Comparison of ENCODE assay signal across 10 cellular contexts in the genomic region with DNA sequence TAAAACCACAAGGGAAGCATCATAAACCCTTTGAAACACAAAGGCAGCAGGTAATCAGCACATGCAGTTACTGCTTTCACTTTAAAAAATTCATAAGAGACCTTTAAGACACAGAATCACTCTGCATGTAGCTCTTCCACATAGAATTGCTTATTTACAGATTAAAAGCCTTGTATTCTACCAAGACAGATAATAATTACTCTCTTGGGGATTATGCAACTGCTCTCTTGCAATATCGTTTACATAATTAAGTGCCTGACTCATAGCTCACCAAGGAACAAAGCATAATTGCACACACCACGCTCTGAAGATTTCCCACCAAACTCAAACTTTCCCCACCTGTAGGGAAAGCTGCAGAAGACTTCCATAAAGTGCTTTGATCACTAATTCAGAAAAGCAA.
DNase-seq lines count a peak whose midpoint lies in the region; ATAC-seq and TF ChIP-seq lines count a peak whose summit lies in the region.
"Had no signal": no experiment of that assay in that cellular context is flagged by ENCODE, and none has a peak within 500 bp of the region (broad histone marks: within the 10 kb centered on the region; RNA-seq: fewer than 3 reads in every experiment).

No MANE protein-coding gene starts in this region.

- H3K27me3 Mint-ChIP-seq in activated naive CD4-positive, alpha-beta T cell treated with anti-CD3 and anti-CD28 coated beads, Interleukin-2, amount 50 U/mL, for 24 hours: no peaks in the 10 kb centered on the region
- H3K27me3 Mint-ChIP-seq in activated naive CD4-positive, alpha-beta T cell treated with anti-CD3 and anti-CD28 coated beads, Interleukin-2, amount 10 ng/mL, durations not matched to agents 7 days and 5 days: no peaks in the 10 kb centered on the region
- no peaks in the 10 kb centered on the region for H3K27me3 Mint-ChIP-seq in stimulated activated naive B cell treated with anti-CD40 and anti-IgM and Interleukin-4, amounts not matched to agents 10 μg/mL and 1 μg/mL and 100 μg/mL, for 72 hours
- H3K27me3 Mint-ChIP-seq: CD4-positive, alpha-beta T cell had no signal

- no peaks in the 10 kb centered on the region for H3K27me3 ChIP-seq in Peyer's patch
- H3K27me3 ChIP-seq: SJCRH30 had no signal

- no peak overlapping the region for H3K27ac ChIP-seq in Peyer's patch
- H3K27ac ChIP-seq: SJCRH30 had no signal

- TF ChIP-seq POLR2A in erythroblast (IDR thresholded peaks at IDR 0.05; ENCODE audit: low read length) (no peak), Peyer's patch (IDR thresholded peaks at IDR 0.05) (no peak)

- no peaks in the 10 kb centered on the region for H3K36me3 ChIP-seq in Peyer's patch

- no peak for DNase-seq in activated naive CD4-positive, alpha-beta T cell treated with anti-CD3 and anti-CD28 coated beads, Interleukin-2, amount 10 ng/mL, durations not matched to agents 7 days and 5 days
- DNase-seq in NCI-H2171 (lab: John Stamatoyannopoulos, UW) (peak; percentile 58), erythroblast (lab: John Stamatoyannopoulos, UW) (peak; percentile 10 to 24), Peyer's patch (no peak)
- no peak for DNase-seq in stimulated activated naive B cell treated with anti-CD40 and anti-IgM and Interleukin-4, amounts not matched to agents 10 μg/mL and 1 μg/mL and 100 μg/mL, for 72 hours
- DNase-seq: CD4-positive, alpha-beta T cell had no signal

- CTCF ChIA-PET in activated naive CD4-positive, alpha-beta T cell treated with anti-CD3 and anti-CD28 coated beads, Interleukin-2, amount 10 ng/mL, durations not matched to agents 7 days and 5 days (lab: Charles Lee): no interaction called here

- peaks cover 7% of the 10 kb centered on the region for H3K36me3 Mint-ChIP-seq in activated naive CD4-positive, alpha-beta T cell treated with anti-CD3 and anti-CD28 coated beads, Interleukin-2, amount 50 U/mL, for 24 hours
- no peaks in the 10 kb centered on the region for H3K36me3 Mint-ChIP-seq in activated naive CD4-positive, alpha-beta T cell treated with anti-CD3 and anti-CD28 coated beads, Interleukin-2, amount 10 ng/mL, durations not matched to agents 7 days and 5 days
- peaks cover 0 to 5% of the 10 kb centered on the region in 2 donors for H3K36me3 Mint-ChIP-seq in stimulated activated naive B cell treated with anti-CD40 and anti-IgM and Interleukin-4, amounts not matched to agents 10 μg/mL and 1 μg/mL and 100 μg/mL, for 72 hours

- H3K4me3 ChIP-seq in Peyer's patch: no peak overlapping the region
- H3K4me3 ChIP-seq: SJCRH30 had no signal

- no peak for TF ChIP-seq CTCF in Peyer's patch (IDR thresholded peaks at IDR 0.05)

- no peaks in the 10 kb centered on the region for H3K9me3 ChIP-seq in Peyer's patch
- H3K9me3 ChIP-seq: SJCRH30 had no signal

- peaks cover 51% of the 10 kb centered on the region for H3K4me1 Mint-ChIP-seq in activated naive CD4-positive, alpha-beta T cell treated with anti-CD3 and anti-CD28 coated beads, Interleukin-2, amount 50 U/mL, for 24 hours
- H3K4me1 Mint-ChIP-seq in activated naive CD4-positive, alpha-beta T cell treated with anti-CD3 and anti-CD28 coated beads, Interleukin-2, amount 10 ng/mL, durations not matched to agents 7 days and 5 days: peaks cover 3% of the 10 kb centered on the region
- peaks cover 40 to 86% of the 10 kb centered on the region in 2 donors for H3K4me1 Mint-ChIP-seq in stimulated activated naive B cell treated with anti-CD40 and anti-IgM and Interleukin-4, amounts not matched to agents 10 μg/mL and 1 μg/mL and 100 μg/mL, for 72 hours

- ATAC-seq in stimulated activated naive B cell treated with anti-CD40 and anti-IgM and Interleukin-4, amounts not matched to agents 10 μg/mL and 1 μg/mL and 100 μg/mL, for 72 hours (replicated peaks): peak; percentile 53
- ATAC-seq in HG03045 (IDR thresholded peaks at IDR 0.05; ENCODE audit: unreplicated experiment) (no peak), GM18870 (IDR thresholded peaks at IDR 0.05; ENCODE audit: unreplicated experiment) (no peak)

- no peaks in the 10 kb centered on the region for H3K4me1 ChIP-seq in Peyer's patch

- no peak overlapping the region for H3K4me3 Mint-ChIP-seq in activated naive CD4-positive, alpha-beta T cell treated with anti-CD3 and anti-CD28 coated beads, Interleukin-2, amount 50 U/mL, for 24 hours
- no peak overlapping the region for H3K4me3 Mint-ChIP-seq in activated naive CD4-positive, alpha-beta T cell treated with anti-CD3 and anti-CD28 coated beads, Interleukin-2, amount 10 ng/mL, durations not matched to agents 7 days and 5 days
- H3K4me3 Mint-ChIP-seq in stimulated activated naive B cell treated with anti-CD40 and anti-IgM and Interleukin-4, amounts not matched to agents 10 μg/mL and 1 μg/mL and 100 μg/mL, for 72 hours: peak overlapping the region in 1 of 2 donors; percentile 15
- H3K4me3 Mint-ChIP-seq: CD4-positive, alpha-beta T cell had no signal

- H3K9me3 Mint-ChIP-seq in activated naive CD4-positive, alpha-beta T cell treated with anti-CD3 and anti-CD28 coated beads, Interleukin-2, amount 50 U/mL, for 24 hours: peaks cover 8% of the 10 kb centered on the region
- H3K9me3 Mint-ChIP-seq in activated naive CD4-positive, alpha-beta T cell treated with anti-CD3 and anti-CD28 coated beads, Interleukin-2, amount 10 ng/mL, durations not matched to agents 7 days and 5 days: peaks cover 2% of the 10 kb centered on the region
- peaks cover 0 to 3% of the 10 kb centered on the region in 2 donors for H3K9me3 Mint-ChIP-seq in stimulated activated naive B cell treated with anti-CD40 and anti-IgM and Interleukin-4, amounts not matched to agents 10 μg/mL and 1 μg/mL and 100 μg/mL, for 72 hours
- H3K9me3 Mint-ChIP-seq: CD4-positive, alpha-beta T cell had no signal

- peak overlapping the region; percentile 27 for H3K27ac Mint-ChIP-seq in activated naive CD4-positive, alpha-beta T cell treated with anti-CD3 and anti-CD28 coated beads, Interleukin-2, amount 50 U/mL, for 24 hours
- no peak overlapping the region for H3K27ac Mint-ChIP-seq in activated naive CD4-positive, alpha-beta T cell treated with anti-CD3 and anti-CD28 coated beads, Interleukin-2, amount 10 ng/mL, durations not matched to agents 7 days and 5 days
- no peak overlapping the region for H3K27ac Mint-ChIP-seq in stimulated activated naive B cell treated with anti-CD40 and anti-IgM and Interleukin-4, amounts not matched to agents 10 μg/mL and 1 μg/mL and 100 μg/mL, for 72 hours
- H3K27ac Mint-ChIP-seq: CD4-positive, alpha-beta T cell had no signal

Comparison
In these comparisons a context has a peak if more than half of its experiments do, and no peak if none do; other contexts are left out.
1. DNase-seq: peak in NCI-H2171 (single experiment) and erythroblast (2 of 2); none in activated naive CD4-positive, alpha-beta T cell treated with anti-CD3 and anti-CD28 coated beads, Interleukin-2, amount 10 ng/mL, durations not matched to agents 7 days and 5 days (single experiment), stimulated activated naive B cell treated with anti-CD40 and anti-IgM and Interleukin-4, amounts not matched to agents 10 μg/mL and 1 μg/mL and 100 μg/mL, for 72 hours (single experiment) and Peyer's patch (0 of 3).
2. ATAC-seq: peak in stimulated activated naive B cell treated with anti-CD40 and anti-IgM and Interleukin-4, amounts not matched to agents 10 μg/mL and 1 μg/mL and 100 μg/mL, for 72 hours (2 of 2); none in HG03045 (single experiment) and GM18870 (single experiment).